In the genomic region with DNA sequence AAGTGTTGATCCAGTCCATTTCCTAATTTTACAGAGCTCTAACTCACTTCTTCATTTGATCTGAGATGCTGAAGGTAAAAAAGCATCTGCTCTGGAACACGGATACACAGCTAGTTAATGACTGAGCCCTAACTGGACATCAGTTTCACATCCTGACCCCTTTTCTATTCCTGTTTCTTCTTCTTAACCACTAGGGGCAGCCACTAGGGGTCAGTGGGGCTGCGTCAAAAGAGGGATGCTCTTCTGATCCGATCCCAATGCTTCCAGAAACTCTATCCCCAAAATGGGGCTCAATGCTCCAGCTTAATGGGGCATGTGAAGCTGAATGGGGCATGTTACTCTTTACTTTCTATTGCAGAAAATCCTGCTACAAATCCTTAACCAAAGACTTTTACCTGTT, we compare ENCODE assay signal across 9 cellular contexts. TPM values are rescaled to one million over a fixed set of nuclear protein-coding genes. Genes with fewer than 3 reads are reported as not detected.
A peak's percentile ranks its signal among the peaks of the same experiment; 100 is the strongest.
DNase-seq lines count a peak whose midpoint lies in the region; ATAC-seq, FAIRE-seq and TF ChIP-seq lines count a peak whose summit lies in the region.
"Had no signal": no experiment of that assay in that cellular context is flagged by ENCODE, and none has a peak within 500 bp of the region (broad histone marks: within the 10 kb centered on the region; RNA-seq: fewer than 3 reads in every experiment).

No MANE protein-coding gene starts in this region.

- H3K4me2 ChIP-seq in OCI-LY1 (ENCODE audit: low read length): no peak overlapping the region

- no peak for ATAC-seq in stimulated activated effector memory CD8-positive, alpha-beta T cell treated with anti-CD3 and anti-CD28 coated beads, Interleukin-12 subunit alpha, Interleukin-12 subunit beta, amount 100 ng/mL, for 72 hours
- ATAC-seq in activated CD8-positive, alpha-beta T cell treated with anti-CD3 and anti-CD28 coated beads for 36 hours: no peak

- H3K4me3 Mint-ChIP-seq in stimulated activated effector memory CD8-positive, alpha-beta T cell treated with anti-CD3 and anti-CD28 coated beads, Interleukin-12 subunit alpha, Interleukin-12 subunit beta, amount 100 ng/mL, for 72 hours: no peak overlapping the region
- no peak overlapping the region for H3K4me3 Mint-ChIP-seq in activated CD8-positive, alpha-beta T cell treated with anti-CD3 and anti-CD28 coated beads for 36 hours
- H3K4me3 Mint-ChIP-seq: activated naive CD8-positive, alpha-beta T cell treated with anti-CD3 and anti-CD28 coated beads, Interleukin-2, amount 10 ng/mL, durations not matched to agents 7 days and 5 days had no signal

- intact Hi-C loops in activated CD8-positive, alpha-beta T cell treated with anti-CD3 and anti-CD28 coated beads for 36 hours (cut with micrococcal nuclease): no loop called here

- no peaks in the 10 kb centered on the region for H3K27me3 Mint-ChIP-seq in activated CD8-positive, alpha-beta T cell treated with anti-CD3 and anti-CD28 coated beads for 36 hours
- H3K27me3 Mint-ChIP-seq: activated naive CD8-positive, alpha-beta T cell treated with anti-CD3 and anti-CD28 coated beads, Interleukin-2, amount 10 ng/mL, durations not matched to agents 7 days and 5 days had no signal

- CTCF ChIA-PET in activated CD8-positive, alpha-beta T cell treated with anti-CD3 and anti-CD28 coated beads for 36 hours (lab: Charles Lee): interaction anchor here (1.4 kb wide), 1 partner anchor 317 kb away, joined by 4 read pairs; no protein-coding TSS in a partner anchor

- H4K20me1 ChIP-seq in OCI-LY1 (ENCODE audit: insufficient read depth, low read length): no peaks in the 10 kb centered on the region

- no peak for TF ChIP-seq POLR2A in GM12891 (IDR thresholded peaks at IDR 0.05; ENCODE audit: low read depth, low read length)

- H3K4me1 ChIP-seq in OCI-LY1 (ENCODE audit: insufficient read depth, low read length, severe bottlenecking): no peaks in the 10 kb centered on the region

- POLR2A ChIA-PET in activated CD8-positive, alpha-beta T cell treated with anti-CD3 and anti-CD28 coated beads for 36 hours (lab: Charles Lee): no interaction called here

- FAIRE-seq in GM12891 (lab: Jason Lieb, UNC): peak; percentile 56

- no peak overlapping the region for H3K27ac Mint-ChIP-seq in stimulated activated effector memory CD8-positive, alpha-beta T cell treated with anti-CD3 and anti-CD28 coated beads, Interleukin-12 subunit alpha, Interleukin-12 subunit beta, amount 100 ng/mL, for 72 hours
- no peak overlapping the region for H3K27ac Mint-ChIP-seq in activated CD8-positive, alpha-beta T cell treated with anti-CD3 and anti-CD28 coated beads for 36 hours
- H3K27ac Mint-ChIP-seq: activated naive CD8-positive, alpha-beta T cell treated with anti-CD3 and anti-CD28 coated beads, Interleukin-2, amount 10 ng/mL, durations not matched to agents 7 days and 5 days had no signal

- H3K9me3 Mint-ChIP-seq in stimulated activated effector memory CD8-positive, alpha-beta T cell treated with anti-CD3 and anti-CD28 coated beads, Interleukin-12 subunit alpha, Interleukin-12 subunit beta, amount 100 ng/mL, for 72 hours: no peaks in the 10 kb centered on the region
- H3K9me3 Mint-ChIP-seq in activated CD8-positive, alpha-beta T cell treated with anti-CD3 and anti-CD28 coated beads for 36 hours: no peaks in the 10 kb centered on the region
- H3K9me3 Mint-ChIP-seq: activated naive CD8-positive, alpha-beta T cell treated with anti-CD3 and anti-CD28 coated beads, Interleukin-2, amount 10 ng/mL, durations not matched to agents 7 days and 5 days had no signal

- no peaks in the 10 kb centered on the region for H3K9me3 ChIP-seq in OCI-LY1 (ENCODE audit: low read length)

- H3K4me1 Mint-ChIP-seq in stimulated activated effector memory CD8-positive, alpha-beta T cell treated with anti-CD3 and anti-CD28 coated beads, Interleukin-12 subunit alpha, Interleukin-12 subunit beta, amount 100 ng/mL, for 72 hours: no peaks in the 10 kb centered on the region
- no peaks in the 10 kb centered on the region for H3K4me1 Mint-ChIP-seq in activated CD8-positive, alpha-beta T cell treated with anti-CD3 and anti-CD28 coated beads for 36 hours (ENCODE audit: low read depth)
- H3K4me1 Mint-ChIP-seq: activated naive CD8-positive, alpha-beta T cell treated with anti-CD3 and anti-CD28 coated beads, Interleukin-2, amount 10 ng/mL, durations not matched to agents 7 days and 5 days had no signal

- no peak overlapping the region for H2AFZ ChIP-seq in OCI-LY1 (ENCODE audit: low read length)

- H3K36me3 ChIP-seq in OCI-LY1 (ENCODE audit: insufficient read depth, low read length): no peaks in the 10 kb centered on the region

- no peaks in the 10 kb centered on the region for H3F3A ChIP-seq in OCI-LY1 (ENCODE audit: insufficient read depth, low read length)

- H3K9me2 ChIP-seq in OCI-LY1 (ENCODE audit: low read depth, low read length): no peaks in the 10 kb centered on the region

- TF ChIP-seq CTCF in OCI-LY1 (IDR thresholded peaks at IDR 0.05; ENCODE audit: low read length) (peak; percentile 54), fibroblast of villous mesenchyme (IDR thresholded peaks at IDR 0.05; ENCODE audit: insufficient read depth, low read depth, low read length) (peak; percentile 58)
- no peak for TF ChIP-seq CTCF in activated CD8-positive, alpha-beta T cell treated with anti-CD3 and anti-CD28 coated beads for 36 hours (IDR thresholded peaks at IDR 0.05)

- DNase-seq in A172 (ENCODE audit: low spot score) (peak; percentile 57), GM12891 (ENCODE audit: insufficient read length, low spot score) (no peak), fibroblast of villous mesenchyme (ENCODE audit: low read depth) (peak; percentile 12), putamen (ENCODE audit: low spot score) (no peak), NCI-H1105 treated with DMSO at 0.1 percent for 48 hours (lab: John Stamatoyannopoulos, UW) (no peak)
- DNase-seq in stimulated activated effector memory CD8-positive, alpha-beta T cell treated with anti-CD3 and anti-CD28 coated beads, Interleukin-12 subunit alpha, Interleukin-12 subunit beta, amount 100 ng/mL, for 72 hours (ENCODE audit: low spot score in 2 of 2): no peak
- no peak for DNase-seq in activated CD8-positive, alpha-beta T cell treated with anti-CD3 and anti-CD28 coated beads for 36 hours
- DNase-seq: activated naive CD8-positive, alpha-beta T cell treated with anti-CD3 and anti-CD28 coated beads, Interleukin-2, amount 10 ng/mL, durations not matched to agents 7 days and 5 days had no signal

- no peak overlapping the region for H3K4me3 ChIP-seq in OCI-LY1 (ENCODE audit: low read depth, low read length, poor library complexity, severe bottlenecking)
- no peak overlapping the region for H3K4me3 ChIP-seq in fibroblast of villous mesenchyme (ENCODE audit: low read depth, low read length)

- no peak overlapping the region for H3K27ac ChIP-seq in OCI-LY1 (ENCODE audit: low read depth, low read length, poor library complexity, severe bottlenecking)

- H3K36me3 Mint-ChIP-seq in stimulated activated effector memory CD8-positive, alpha-beta T cell treated with anti-CD3 and anti-CD28 coated beads, Interleukin-12 subunit alpha, Interleukin-12 subunit beta, amount 100 ng/mL, for 72 hours: no peaks in the 10 kb centered on the region
- no peaks in the 10 kb centered on the region for H3K36me3 Mint-ChIP-seq in activated CD8-positive, alpha-beta T cell treated with anti-CD3 and anti-CD28 coated beads for 36 hours (ENCODE audit: low read depth)
- H3K36me3 Mint-ChIP-seq: activated naive CD8-positive, alpha-beta T cell treated with anti-CD3 and anti-CD28 coated beads, Interleukin-2, amount 10 ng/mL, durations not matched to agents 7 days and 5 days had no signal

- no peaks in the 10 kb centered on the region for H3K27me3 ChIP-seq in OCI-LY1 (ENCODE audit: insufficient read depth, low read length)

- H3K79me2 ChIP-seq in OCI-LY1 (ENCODE audit: insufficient read depth, low read length): no peaks in the 10 kb centered on the region

- H3K9ac ChIP-seq in OCI-LY1 (ENCODE audit: low read length): no peak overlapping the region

TF ChIP-seq in GM12891, 5 proteins besides CTCF, POLR2A, EP300 and RAD21:
- TF ChIP-seq PAX5 (IDR thresholded peaks at IDR 0.05; ENCODE audit: insufficient read depth, low read length, severe bottlenecking) (no peak), POLR2AphosphoS5 (IDR thresholded peaks at IDR 0.05; ENCODE audit: low read depth, low read length) (no peak), TAF1 (IDR thresholded peaks at IDR 0.05; ENCODE audit: low read depth, low read length) (no peak), SPI1 (IDR thresholded peaks at IDR 0.05; ENCODE audit: low read depth, low read length) (no peak), POU2F2 (IDR thresholded peaks at IDR 0.05; ENCODE audit: low read depth, low read length) (no peak)

RNA-seq across cellular contexts. Expression of gene PHKA2, which starts 33.4 kb away (rescaled TPM):
- total RNA-seq in A172 (2014; rRNA removed; shearing (Covaris generic)): 13.2 and 16.5 TPM in 2 replicates
- 14.8 TPM for polyA plus RNA-seq in GM12891 (2012; ENCODE audit: low read depth, missing spikeins)
- 8.1 and 8.2 TPM in 2 replicates for total RNA-seq in fibroblast of villous mesenchyme
- 10 to 100 TPM; 23.3 to 26.1 TPM for total RNA-seq in activated CD8-positive, alpha-beta T cell treated with anti-CD3 and anti-CD28 coated beads for 36 hours

Comparison
In these comparisons a context has a peak if more than half of its experiments do, and no peak if none do; other contexts are left out.
1. DNase-seq: peak in A172 (single experiment) and fibroblast of villous mesenchyme (single experiment); none in GM12891 (single experiment), putamen (single experiment), NCI-H1105 treated with DMSO at 0.1 percent for 48 hours (single experiment), stimulated activated effector memory CD8-positive, alpha-beta T cell treated with anti-CD3 and anti-CD28 coated beads, Interleukin-12 subunit alpha, Interleukin-12 subunit beta, amount 100 ng/mL, for 72 hours (0 of 2) and activated CD8-positive, alpha-beta T cell treated with anti-CD3 and anti-CD28 coated beads for 36 hours (single experiment).